8 cellular contexts compared by ENCODE assay signal in genomic region chr3:48695113-48695753, GRCh38. TPM values are rescaled to one million over a fixed set of nuclear protein-coding genes. Genes with fewer than 3 reads are reported as not detected.
A peak's percentile ranks its signal among the peaks of the same experiment; 100 is the strongest.
DNase-seq lines count a peak whose midpoint lies in the region; ATAC-seq and TF ChIP-seq lines count a peak whose summit lies in the region.

No MANE protein-coding gene starts in this region.

- H3K4me1 ChIP-seq in ectodermal cell (ENCODE audit: control insufficient read depth, insufficient read depth, low read length), result peaks cover 11% of the 10 kb centered on the region
- H3K4me1 ChIP-seq in testis, result peaks cover 35% of the 10 kb centered on the region

- DNase-seq in NCI-H1092 treated with DMSO at 0.1 percent for 48 hours (lab: John Stamatoyannopoulos, UW) (peak; percentile 26), lower leg skin (ENCODE audit: low spot score in 2 of 2) (peak; percentile 75 to 94), testis (peak; percentile 90), NCI-H524 treated with DMSO at 0.1 percent for 48 hours (lab: John Stamatoyannopoulos, UW) (no peak), NCI-H1436 treated with DMSO at 0.1 percent for 48 hours (lab: John Stamatoyannopoulos, UW) (no peak)

- H3K27ac ChIP-seq in ectodermal cell (ENCODE audit: insufficient read depth, low read depth, low read length, poor library complexity, severe bottlenecking) (peak overlapping the region; percentile 92), testis (peak overlapping the region; percentile 85 to 87)

- WGBS in ectodermal cell, 2 experiments, result 57 to 64% methylated on average over 25 of the region's 25 CpGs
- WGBS in lower leg skin, 2 donors, result 45 to 55% methylated on average over 25 of the region's 25 CpGs
- 34 to 58% methylated on average over 21 to 25 of the region's 25 CpGs for WGBS in testis, 2 donors

- ATAC-seq in GM18519 (IDR thresholded peaks at IDR 0.05; ENCODE audit: low FRiP score, unreplicated experiment) (no peak), HG03342 (IDR thresholded peaks at IDR 0.05; ENCODE audit: unreplicated experiment) (no peak)

- peaks cover 47% of the 10 kb centered on the region for H3K36me3 ChIP-seq in ectodermal cell (ENCODE audit: control insufficient read depth, insufficient read depth, low read length)
- H3K36me3 ChIP-seq in testis (ENCODE audit: low read depth, missing control alignments), result no peaks in the 10 kb centered on the region

- TF ChIP-seq CTCF in lower leg skin (IDR thresholded peaks at IDR 0.05), result no peak
- TF ChIP-seq CTCF in testis (IDR thresholded peaks at IDR 0.05), result no peak

- H3K4me3 ChIP-seq in ectodermal cell (ENCODE audit: insufficient read depth, low read depth, low read length) (no peak overlapping the region), lower leg skin (ENCODE audit: low read depth, poor library complexity, severe bottlenecking) (peak overlapping the region; percentile 29), testis (peak overlapping the region; percentile 46 to 61)

- TF ChIP-seq POLR2A in lower leg skin (IDR thresholded peaks at IDR 0.05) (no peak), testis (IDR thresholded peaks at IDR 0.05) (no peak)

- intact Hi-C loops in lower leg skin (cut with DNase I; ENCODE audit: low total_unique reads) (no loop called here), testis (cut with DNase I; ENCODE audit: low total_unique reads) (no loop called here)

- H3K9me3 ChIP-seq in ectodermal cell (ENCODE audit: control insufficient read depth, low read length) (no peaks in the 10 kb centered on the region), testis (no peaks in the 10 kb centered on the region)

- no peaks in the 10 kb centered on the region for H3K27me3 ChIP-seq in ectodermal cell (ENCODE audit: control insufficient read depth, insufficient read depth, low read length, poor library complexity, severe bottlenecking)
- H3K27me3 ChIP-seq in testis, result no peaks in the 10 kb centered on the region

RNA-seq across cellular contexts. Expression of gene NCKIPSD, which starts 9.5 kb away (rescaled TPM):
- 39.5 TPM for polyA plus RNA-seq in ectodermal cell (2013, experiment 1 of 4)
- polyA plus RNA-seq in ectodermal cell (2013, experiment 2 of 4), result 37.0 TPM
- polyA plus RNA-seq in ectodermal cell (2013, experiment 3 of 4), result 38.5 TPM
- 36.1 TPM for polyA plus RNA-seq in ectodermal cell (2013, experiment 4 of 4)
- total RNA-seq in lower leg skin, result 10 to 100 TPM; 32.0 to 51.0 (median 41.1) TPM
- total RNA-seq in testis, result 10 to 100 TPM; 69.4 to 81.3 TPM
- 30.1 TPM for polyA plus RNA-seq in testis (ENCODE audit: insufficient read depth, low read depth, low replicate concordance)

RNA-seq across cellular contexts. Expression of gene IP6K2, which starts 21.8 kb away (rescaled TPM):
- 192 TPM for polyA plus RNA-seq in ectodermal cell (2013, experiment 1 of 4)
- 190 TPM for polyA plus RNA-seq in ectodermal cell (2013, experiment 2 of 4)
- polyA plus RNA-seq in ectodermal cell (2013, experiment 3 of 4), result 178 TPM
- polyA plus RNA-seq in ectodermal cell (2013, experiment 4 of 4), result 214 TPM
- total RNA-seq in lower leg skin (100 to 1,000 TPM; 142 to 304 (median 187) TPM), testis (100 to 1,000 TPM; 114 to 148 TPM)
- polyA plus RNA-seq in testis (ENCODE audit: insufficient read depth, low read depth, low replicate concordance), result 113 TPM

RNA-seq across cellular contexts. Expression of gene CELSR3, which starts 32.5 kb away (rescaled TPM):
- polyA plus RNA-seq in ectodermal cell (2013, experiment 1 of 4), result 26.0 TPM
- 29.7 TPM for polyA plus RNA-seq in ectodermal cell (2013, experiment 2 of 4)
- polyA plus RNA-seq in ectodermal cell (2013, experiment 3 of 4), result 18.8 TPM
- 24.8 TPM for polyA plus RNA-seq in ectodermal cell (2013, experiment 4 of 4)
- 1 to 10 TPM in 2 of 4 donors, under 1 TPM in 2; 0.59 to 4.7 (median 1.2) TPM for total RNA-seq in lower leg skin
- 10 to 100 TPM; 14.3 to 17.5 TPM for total RNA-seq in testis
- 13.5 TPM for polyA plus RNA-seq in testis (ENCODE audit: insufficient read depth, low read depth, low replicate concordance)

RNA-seq across cellular contexts. Expression of gene SLC26A6, which starts 60.0 kb away (rescaled TPM):
- polyA plus RNA-seq in ectodermal cell (2013, experiment 1 of 4), result 53.9 TPM
- 53.0 TPM for polyA plus RNA-seq in ectodermal cell (2013, experiment 2 of 4)
- 44.9 TPM for polyA plus RNA-seq in ectodermal cell (2013, experiment 3 of 4)
- 51.1 TPM for polyA plus RNA-seq in ectodermal cell (2013, experiment 4 of 4)
- total RNA-seq in lower leg skin, result 10 to 100 TPM in 3 of 4 donors, 1 to 10 TPM in 1; 9.4 to 36.5 (median 17.9) TPM
- total RNA-seq in testis, result 10 to 100 TPM; 24.6 to 32.9 TPM
- polyA plus RNA-seq in testis (ENCODE audit: insufficient read depth, low read depth, low replicate concordance), result 12.3 TPM

Comparison
In these comparisons a context has a peak if more than half of its experiments do, and no peak if none do; other contexts are left out.
1. DNase-seq: peak in NCI-H1092 treated with DMSO at 0.1 percent for 48 hours (single experiment), lower leg skin (2 of 2) and testis (single experiment); none in NCI-H524 treated with DMSO at 0.1 percent for 48 hours (single experiment) and NCI-H1436 treated with DMSO at 0.1 percent for 48 hours (single experiment).